ENCODE assay signal across 1 cellular context in the genomic region with DNA sequence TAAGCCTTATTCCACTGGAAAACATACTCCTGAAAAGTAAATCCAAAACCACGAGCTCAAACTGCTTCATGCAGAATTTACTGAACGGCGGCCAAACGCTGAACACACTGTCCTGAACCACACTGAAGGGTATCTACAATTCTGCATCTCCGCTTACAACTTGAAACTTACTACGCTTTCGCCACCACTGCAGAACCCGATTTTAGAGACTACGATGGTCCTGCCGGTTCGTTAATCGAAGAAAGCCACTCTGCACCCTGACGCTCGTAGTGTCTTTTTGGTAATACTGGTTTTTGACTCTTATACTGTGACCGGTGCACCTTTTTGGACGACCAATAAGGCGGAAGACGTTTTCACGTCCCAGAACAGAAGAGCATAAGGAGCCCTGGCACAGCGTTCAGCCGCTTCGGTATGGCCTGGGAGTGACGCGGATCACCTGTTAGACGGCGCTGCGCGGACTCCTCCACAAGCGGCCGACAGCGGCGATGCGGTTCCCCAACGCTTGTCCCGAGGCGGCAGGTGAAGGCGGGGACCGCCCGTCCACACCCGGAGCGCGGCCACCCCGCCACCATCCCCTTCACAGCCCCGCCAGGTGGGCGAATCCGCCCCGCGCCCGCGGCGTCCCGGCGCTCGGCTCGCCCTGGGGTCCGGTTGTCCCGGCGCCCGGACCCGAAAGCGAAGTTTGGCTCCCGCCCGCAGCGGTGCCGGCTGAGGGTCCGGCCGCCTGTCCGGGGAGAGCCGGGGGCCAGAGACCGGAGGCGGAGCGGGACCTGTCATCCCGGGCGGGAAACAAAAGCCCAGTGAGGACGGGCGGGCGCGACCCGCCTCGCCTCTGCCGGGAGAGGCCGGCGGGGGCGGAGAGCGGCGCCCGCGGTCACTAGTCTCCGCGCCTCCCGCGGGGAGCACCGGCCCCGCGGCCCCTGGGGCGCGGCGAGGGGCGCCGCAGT.
A peak's percentile ranks its signal among the peaks of the same experiment; 100 is the strongest.
TF ChIP-seq lines count a peak whose summit lies in the region.

No MANE protein-coding gene starts in this region.

TF ChIP-seq in H1, 55 proteins besides CTCF, POLR2A, EP300 and RAD21:
- TF ChIP-seq BRCA1 (IDR thresholded peaks at IDR 0.05; ENCODE audit: low read depth, low read length) (no peak), CREB1 (IDR thresholded peaks at IDR 0.05) (peak; percentile 53; the same call in 1 of the 2 replicates), EZH2 (IDR thresholded peaks at IDR 0.05; ENCODE audit: low read depth, low read length, severe bottlenecking) (peak; percentile 50), RBBP5 (IDR thresholded peaks at IDR 0.05; ENCODE audit: borderline replicate concordance, low read depth, low read length) (peak; percentile 85), CHD2 (IDR thresholded peaks at IDR 0.05; ENCODE audit: low read length) (no peak), SUZ12 (IDR thresholded peaks at IDR 0.05; ENCODE audit: low read length) (peak; percentile 46; the same call in 1 of the 2 replicates), KDM4A (IDR thresholded peaks at IDR 0.05; ENCODE audit: low read depth, low read length, severe bottlenecking) (peak; percentile 85), SAP30 (IDR thresholded peaks at IDR 0.05; ENCODE audit: insufficient read depth, insufficient replicate concordance, low read length) (peak; percentile 54), SRF (IDR thresholded peaks at IDR 0.05; ENCODE audit: low read depth, low read length) (no peak), SP4 (IDR thresholded peaks at IDR 0.05; ENCODE audit: low read length) (no peak), ASH2L (IDR thresholded peaks at IDR 0.05; ENCODE audit: low read length) (peak; percentile 65), TAF1 (IDR thresholded peaks at IDR 0.05; ENCODE audit: low read depth, low read length) (no peak; the same call in 1 of the 2 replicates), CBX5 (IDR thresholded peaks at IDR 0.05; ENCODE audit: low read depth, low read length) (no peak), SIN3A (conservative IDR thresholded peaks at IDR 0.05 in 1 of 2, IDR thresholded peaks at IDR 0.05 in 1 of 2; ENCODE audit: low read depth in 1 of 2, low read length in 2 of 2) (0 out of 4 replicates have a peak, but pooled peaks of 1 of the 2 experiments have one; percentile 13), CHD1 (IDR thresholded peaks at IDR 0.05; ENCODE audit: low read depth, low read length) (no peak), EGR1 (IDR thresholded peaks at IDR 0.05; ENCODE audit: borderline replicate concordance, low read depth, low read length) (peak; percentile 35; the same call in 1 of the 2 replicates), NRF1 (IDR thresholded peaks at IDR 0.05; ENCODE audit: low read depth, low read length) (no peak), JUN (IDR thresholded peaks at IDR 0.05; ENCODE audit: low read depth, low read length) (no peak), SIX5 (IDR thresholded peaks at IDR 0.05; ENCODE audit: low read depth, low read length) (no peak), TEAD4 (IDR thresholded peaks at IDR 0.05; ENCODE audit: low read depth, low read length) (no peak), FOSL1 (IDR thresholded peaks at IDR 0.05; ENCODE audit: insufficient read depth, low read depth, low read length) (no peak), KDM1A (IDR thresholded peaks at IDR 0.05; ENCODE audit: borderline replicate concordance, low read length) (peak; percentile 61; the same call in 1 of the 2 replicates), SIRT6 (IDR thresholded peaks at IDR 0.05; ENCODE audit: low read length) (no peak), TBP (IDR thresholded peaks at IDR 0.05; ENCODE audit: low read depth, low read length) (no peak), TAF7 (optimal IDR thresholded peaks at IDR 0.05; ENCODE audit: borderline replicate concordance, low read depth, low read length) (no peak), RNF2 (IDR thresholded peaks at IDR 0.05; ENCODE audit: borderline replicate concordance, low read depth, low read length, missing control alignments, poor library complexity, severe bottlenecking) (peak; percentile 36)
- TF ChIP-seq, protein P1, sequence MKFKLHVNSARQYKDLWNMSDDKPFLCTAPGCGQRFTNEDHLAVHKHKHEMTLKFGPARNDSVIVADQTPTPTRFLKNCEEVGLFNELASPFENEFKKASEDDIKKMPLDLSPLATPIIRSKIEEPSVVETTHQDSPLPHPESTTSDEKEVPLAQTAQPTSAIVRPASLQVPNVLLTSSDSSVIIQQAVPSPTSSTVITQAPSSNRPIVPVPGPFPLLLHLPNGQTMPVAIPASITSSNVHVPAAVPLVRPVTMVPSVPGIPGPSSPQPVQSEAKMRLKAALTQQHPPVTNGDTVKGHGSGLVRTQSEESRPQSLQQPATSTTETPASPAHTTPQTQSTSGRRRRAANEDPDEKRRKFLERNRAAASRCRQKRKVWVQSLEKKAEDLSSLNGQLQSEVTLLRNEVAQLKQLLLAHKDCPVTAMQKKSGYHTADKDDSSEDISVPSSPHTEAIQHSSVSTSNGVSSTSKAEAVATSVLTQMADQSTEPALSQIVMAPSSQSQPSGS (IDR thresholded peaks at IDR 0.05; ENCODE audit: low read length), result no peak
- TF ChIP-seq, protein P2, sequence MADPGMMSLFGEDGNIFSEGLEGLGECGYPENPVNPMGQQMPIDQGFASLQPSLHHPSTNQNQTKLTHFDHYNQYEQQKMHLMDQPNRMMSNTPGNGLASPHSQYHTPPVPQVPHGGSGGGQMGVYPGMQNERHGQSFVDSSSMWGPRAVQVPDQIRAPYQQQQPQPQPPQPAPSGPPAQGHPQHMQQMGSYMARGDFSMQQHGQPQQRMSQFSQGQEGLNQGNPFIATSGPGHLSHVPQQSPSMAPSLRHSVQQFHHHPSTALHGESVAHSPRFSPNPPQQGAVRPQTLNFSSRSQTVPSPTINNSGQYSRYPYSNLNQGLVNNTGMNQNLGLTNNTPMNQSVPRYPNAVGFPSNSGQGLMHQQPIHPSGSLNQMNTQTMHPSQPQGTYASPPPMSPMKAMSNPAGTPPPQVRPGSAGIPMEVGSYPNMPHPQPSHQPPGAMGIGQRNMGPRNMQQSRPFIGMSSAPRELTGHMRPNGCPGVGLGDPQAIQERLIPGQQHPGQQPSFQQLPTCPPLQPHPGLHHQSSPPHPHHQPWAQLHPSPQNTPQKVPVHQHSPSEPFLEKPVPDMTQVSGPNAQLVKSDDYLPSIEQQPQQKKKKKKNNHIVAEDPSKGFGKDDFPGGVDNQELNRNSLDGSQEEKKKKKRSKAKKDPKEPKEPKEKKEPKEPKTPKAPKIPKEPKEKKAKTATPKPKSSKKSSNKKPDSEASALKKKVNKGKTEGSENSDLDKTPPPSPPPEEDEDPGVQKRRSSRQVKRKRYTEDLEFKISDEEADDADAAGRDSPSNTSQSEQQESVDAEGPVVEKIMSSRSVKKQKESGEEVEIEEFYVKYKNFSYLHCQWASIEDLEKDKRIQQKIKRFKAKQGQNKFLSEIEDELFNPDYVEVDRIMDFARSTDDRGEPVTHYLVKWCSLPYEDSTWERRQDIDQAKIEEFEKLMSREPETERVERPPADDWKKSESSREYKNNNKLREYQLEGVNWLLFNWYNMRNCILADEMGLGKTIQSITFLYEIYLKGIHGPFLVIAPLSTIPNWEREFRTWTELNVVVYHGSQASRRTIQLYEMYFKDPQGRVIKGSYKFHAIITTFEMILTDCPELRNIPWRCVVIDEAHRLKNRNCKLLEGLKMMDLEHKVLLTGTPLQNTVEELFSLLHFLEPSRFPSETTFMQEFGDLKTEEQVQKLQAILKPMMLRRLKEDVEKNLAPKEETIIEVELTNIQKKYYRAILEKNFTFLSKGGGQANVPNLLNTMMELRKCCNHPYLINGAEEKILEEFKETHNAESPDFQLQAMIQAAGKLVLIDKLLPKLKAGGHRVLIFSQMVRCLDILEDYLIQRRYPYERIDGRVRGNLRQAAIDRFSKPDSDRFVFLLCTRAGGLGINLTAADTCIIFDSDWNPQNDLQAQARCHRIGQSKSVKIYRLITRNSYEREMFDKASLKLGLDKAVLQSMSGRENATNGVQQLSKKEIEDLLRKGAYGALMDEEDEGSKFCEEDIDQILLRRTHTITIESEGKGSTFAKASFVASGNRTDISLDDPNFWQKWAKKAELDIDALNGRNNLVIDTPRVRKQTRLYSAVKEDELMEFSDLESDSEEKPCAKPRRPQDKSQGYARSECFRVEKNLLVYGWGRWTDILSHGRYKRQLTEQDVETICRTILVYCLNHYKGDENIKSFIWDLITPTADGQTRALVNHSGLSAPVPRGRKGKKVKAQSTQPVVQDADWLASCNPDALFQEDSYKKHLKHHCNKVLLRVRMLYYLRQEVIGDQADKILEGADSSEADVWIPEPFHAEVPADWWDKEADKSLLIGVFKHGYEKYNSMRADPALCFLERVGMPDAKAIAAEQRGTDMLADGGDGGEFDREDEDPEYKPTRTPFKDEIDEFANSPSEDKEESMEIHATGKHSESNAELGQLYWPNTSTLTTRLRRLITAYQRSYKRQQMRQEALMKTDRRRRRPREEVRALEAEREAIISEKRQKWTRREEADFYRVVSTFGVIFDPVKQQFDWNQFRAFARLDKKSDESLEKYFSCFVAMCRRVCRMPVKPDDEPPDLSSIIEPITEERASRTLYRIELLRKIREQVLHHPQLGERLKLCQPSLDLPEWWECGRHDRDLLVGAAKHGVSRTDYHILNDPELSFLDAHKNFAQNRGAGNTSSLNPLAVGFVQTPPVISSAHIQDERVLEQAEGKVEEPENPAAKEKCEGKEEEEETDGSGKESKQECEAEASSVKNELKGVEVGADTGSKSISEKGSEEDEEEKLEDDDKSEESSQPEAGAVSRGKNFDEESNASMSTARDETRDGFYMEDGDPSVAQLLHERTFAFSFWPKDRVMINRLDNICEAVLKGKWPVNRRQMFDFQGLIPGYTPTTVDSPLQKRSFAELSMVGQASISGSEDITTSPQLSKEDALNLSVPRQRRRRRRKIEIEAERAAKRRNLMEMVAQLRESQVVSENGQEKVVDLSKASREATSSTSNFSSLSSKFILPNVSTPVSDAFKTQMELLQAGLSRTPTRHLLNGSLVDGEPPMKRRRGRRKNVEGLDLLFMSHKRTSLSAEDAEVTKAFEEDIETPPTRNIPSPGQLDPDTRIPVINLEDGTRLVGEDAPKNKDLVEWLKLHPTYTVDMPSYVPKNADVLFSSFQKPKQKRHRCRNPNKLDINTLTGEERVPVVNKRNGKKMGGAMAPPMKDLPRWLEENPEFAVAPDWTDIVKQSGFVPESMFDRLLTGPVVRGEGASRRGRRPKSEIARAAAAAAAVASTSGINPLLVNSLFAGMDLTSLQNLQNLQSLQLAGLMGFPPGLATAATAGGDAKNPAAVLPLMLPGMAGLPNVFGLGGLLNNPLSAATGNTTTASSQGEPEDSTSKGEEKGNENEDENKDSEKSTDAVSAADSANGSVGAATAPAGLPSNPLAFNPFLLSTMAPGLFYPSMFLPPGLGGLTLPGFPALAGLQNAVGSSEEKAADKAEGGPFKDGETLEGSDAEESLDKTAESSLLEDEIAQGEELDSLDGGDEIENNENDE (IDR thresholded peaks at IDR 0.05; ENCODE audit: insufficient replicate concordance, low read length), result no peak
- TF ChIP-seq, protein P3, sequence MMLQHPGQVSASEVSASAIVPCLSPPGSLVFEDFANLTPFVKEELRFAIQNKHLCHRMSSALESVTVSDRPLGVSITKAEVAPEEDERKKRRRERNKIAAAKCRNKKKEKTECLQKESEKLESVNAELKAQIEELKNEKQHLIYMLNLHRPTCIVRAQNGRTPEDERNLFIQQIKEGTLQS (IDR thresholded peaks at IDR 0.05; ENCODE audit: insufficient read depth, low read depth, low read length), result no peak
- TF ChIP-seq, protein P4, sequence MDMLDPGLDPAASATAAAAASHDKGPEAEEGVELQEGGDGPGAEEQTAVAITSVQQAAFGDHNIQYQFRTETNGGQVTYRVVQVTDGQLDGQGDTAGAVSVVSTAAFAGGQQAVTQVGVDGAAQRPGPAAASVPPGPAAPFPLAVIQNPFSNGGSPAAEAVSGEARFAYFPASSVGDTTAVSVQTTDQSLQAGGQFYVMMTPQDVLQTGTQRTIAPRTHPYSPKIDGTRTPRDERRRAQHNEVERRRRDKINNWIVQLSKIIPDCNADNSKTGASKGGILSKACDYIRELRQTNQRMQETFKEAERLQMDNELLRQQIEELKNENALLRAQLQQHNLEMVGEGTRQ (IDR thresholded peaks at IDR 0.05; ENCODE audit: low read length), result no peak
